Comparison of ENCODE assay signal across 8 cellular contexts in genomic region chr1:244730153-244730933, GRCh38.
A peak's percentile ranks its signal among the peaks of the same experiment; 100 is the strongest.
DNase-seq lines count a peak whose midpoint lies in the region; ATAC-seq, FAIRE-seq and TF ChIP-seq lines count a peak whose summit lies in the region.

No MANE protein-coding gene starts in this region.

- no peaks in the 10 kb centered on the region for H3K36me3 ChIP-seq in RWPE2 (ENCODE audit: low read depth)

- TF ChIP-seq CTCF in RWPE2 (IDR thresholded peaks at IDR 0.05; ENCODE audit: poor library complexity, severe bottlenecking) (no peak), cardiac fibroblast (IDR thresholded peaks at IDR 0.05; ENCODE audit: low read depth, low read length) (no peak)

- peaks cover 6% of the 10 kb centered on the region for H3K9me3 ChIP-seq in RWPE2 (ENCODE audit: severe bottlenecking)

- ATAC-seq in RWPE2 (ENCODE audit: low read depth) (peak; percentile 63), GM18520 (IDR thresholded peaks at IDR 0.05; ENCODE audit: unreplicated experiment) (no peak)

- DNase-seq in ACHN (peak; percentile 40), GM19239 (ENCODE audit: insufficient read length, low spot score) (peak; percentile 31), RWPE2 (ENCODE audit: low spot score) (no peak), cardiac fibroblast (ENCODE audit: low read depth in 2 of 2) (peak; percentile 43 to 58), iris pigment epithelial cell (ENCODE audit: low read depth) (peak; percentile 68), SHP77 (lab: John Stamatoyannopoulos, UW) (no peak)

- in situ Hi-C loops in ACHN (cut with HindIII; ENCODE audit: low pct_ligation_motif_present, low pct_unique_long_range_greater_than_20kb, low sequenced_read_pairs) = no loop called here

- H3K27ac ChIP-seq in RWPE2 (ENCODE audit: poor library complexity, severe bottlenecking) (no peak overlapping the region), skin epidermis (peak overlapping the region in 5 of 21 experiments; percentile 30 to 72 (median 47))

- no peaks in the 10 kb centered on the region for H3K27me3 ChIP-seq in RWPE2 (ENCODE audit: insufficient read depth, poor library complexity, severe bottlenecking)

- FAIRE-seq in GM19239 (lab: Jason Lieb, UNC) = no peak

- no peaks in the 10 kb centered on the region for H3K4me1 ChIP-seq in RWPE2 (ENCODE audit: insufficient read depth, poor library complexity, severe bottlenecking)

- H3K4me3 ChIP-seq in RWPE2 (ENCODE audit: severe bottlenecking) = peak overlapping the region; percentile 32
- peak overlapping the region; percentile 53 to 54 for H3K4me3 ChIP-seq in cardiac fibroblast (replicated peaks in 1 of 2; ENCODE audit: low read depth in 2 of 2, low read length in 2 of 2)
- H3K4me3 ChIP-seq in skin epidermis = peak overlapping the region; percentile 35 to 52 (median 41)

Comparison
In these comparisons a context has a peak if more than half of its experiments do, and no peak if none do; other contexts are left out.
1. DNase-seq: peak in ACHN (single experiment), GM19239 (single experiment), cardiac fibroblast (2 of 2) and iris pigment epithelial cell (single experiment); none in RWPE2 (single experiment) and SHP77 (0 of 2).
2. Peak in every context shown above with its lines, with median percentiles within 50 percentile points of each other: H3K4me3 ChIP-seq.